ENCODE assay signal across 30 cellular contexts in genomic region chr2:228771306-228771705, GRCh38.
DNase-seq lines count a peak whose midpoint lies in the region; ATAC-seq and TF ChIP-seq lines count a peak whose summit lies in the region.
"Had no signal": no experiment of that assay in that cellular context is flagged by ENCODE, and none has a peak within 500 bp of the region (broad histone marks: within the 10 kb centered on the region; RNA-seq: fewer than 3 reads in every experiment).

No MANE protein-coding gene starts in this region.

- no peak overlapping the region for H3K9ac ChIP-seq in rectal smooth muscle tissue (ENCODE audit: low read length)

- TF ChIP-seq CTCF in coronary artery (IDR thresholded peaks at IDR 0.05), result no peak

- peak; percentile 50 for ATAC-seq in left ventricle myocardium superior
- ATAC-seq: activated CD4-positive, CD25-positive, alpha-beta regulatory T cell treated with anti-CD3 and anti-CD28 coated beads, Interleukin-2, amount 50 U/mL, for 24 hours; activated CD8-positive, alpha-beta T cell treated with anti-CD3 and anti-CD28 coated beads for 36 hours; Panc1; right lobe of liver; T-cell had no signal

- DNase-seq in coronary artery (ENCODE audit: low spot score), result no peak
- DNase-seq in left ventricle myocardium superior, result peak; percentile 20
- no peak for DNase-seq in NCI-H1092 (lab: John Stamatoyannopoulos, UW)
- DNase-seq in central memory CD4-positive, alpha-beta T cell, result no peak
- DNase-seq in DMS79 treated with DMSO at 0.1 percent for 48 hours (lab: John Stamatoyannopoulos, UW), result no peak
- DNase-seq: activated CD8-positive, alpha-beta T cell treated with anti-CD3 and anti-CD28 coated beads for 36 hours; activated effector memory CD4-positive, alpha-beta T cell treated with Interleukin-2 at 50 U/mL for 16 hours; activated naive CD8-positive, alpha-beta T cell treated with anti-CD3 and anti-CD28 coated beads, Interleukin-2, amount 10 ng/mL, durations not matched to agents 7 days and 5 days; brain microvascular endothelial cell; colonic mucosa; EL; endodermal cell; head of caudate nucleus; Karpas-422; midbrain; NCI-H146; NCI-H2171; NCI-H510A treated with DMSO at 0.1 percent for 48 hours; NK-92 treated with Interleukin-12 subunit alpha and Interleukin-12 subunit beta, amount 100 ng/mL, for 24 hours; pancreas; right lobe of liver; SJCRH30; stimulated activated CD4-positive, alpha-beta T cell treated with anti-CD3 and anti-CD28 coated beads, Interleukin-15, amount 100 ng/mL, for 24 hours; T-cell had no signal

- intact Hi-C loops in left ventricle myocardium superior (cut with micrococcal nuclease), result no loop called here

- H3K36me3 ChIP-seq in rectal smooth muscle tissue (ENCODE audit: control insufficient read depth, insufficient read depth, low read length) (no peaks in the 10 kb centered on the region), urinary bladder (ENCODE audit: insufficient read depth) (no peaks in the 10 kb centered on the region)
- H3K36me3 ChIP-seq: brain microvascular endothelial cell, colonic mucosa, HAP-1, pancreas, right lobe of liver, SJCRH30 had no signal

- H3K4me3 ChIP-seq in coronary artery (no peak overlapping the region), rectal smooth muscle tissue (ENCODE audit: low read length) (no peak overlapping the region), urinary bladder (ENCODE audit: low read depth, low read length) (no peak overlapping the region)
- H3K4me3 ChIP-seq: colonic mucosa, HAP-1, pancreas, right lobe of liver, SJCRH30 had no signal

- 61% methylated on average over 5 of the region's 5 CpGs for WGBS in urinary bladder

- H3K27ac ChIP-seq in coronary artery (peak overlapping the region; percentile 27 to 78), rectal smooth muscle tissue (ENCODE audit: low read depth, low read length) (peak overlapping the region; percentile 8), urinary bladder (ENCODE audit: low read depth) (peak overlapping the region; percentile 84)
- H3K27ac ChIP-seq: brain microvascular endothelial cell, colonic mucosa, HL-60, pancreas, right lobe of liver, SJCRH30 had no signal

- no peaks in the 10 kb centered on the region for H3K4me1 ChIP-seq in rectal smooth muscle tissue (ENCODE audit: control insufficient read depth, insufficient read depth, low read length)
- H3K4me1 ChIP-seq in urinary bladder (ENCODE audit: insufficient read depth), result no peaks in the 10 kb centered on the region
- H3K4me1 ChIP-seq: colonic mucosa, HAP-1, pancreas, right lobe of liver had no signal

- H3K27me3 ChIP-seq in rectal smooth muscle tissue (ENCODE audit: control insufficient read depth, insufficient read depth, low read length), result no peaks in the 10 kb centered on the region
- H3K27me3 ChIP-seq: brain microvascular endothelial cell, colonic mucosa, pancreas, right lobe of liver, SJCRH30 had no signal

Comparison
In these comparisons a context has a peak if more than half of its experiments do, and no peak if none do; other contexts are left out.
1. H3K27ac ChIP-seq: peak in every context shown above with its lines; median percentile 84 in urinary bladder; 52 in coronary artery; 8 in rectal smooth muscle tissue.